In genomic region chrX:132614297-132614696, GRCh38 we compare ENCODE assay signal across 11 cellular contexts.
DNase-seq lines count a peak whose midpoint lies in the region; ATAC-seq and TF ChIP-seq lines count a peak whose summit lies in the region.
"Had no signal": no experiment of that assay in that cellular context is flagged by ENCODE, and none has a peak within 500 bp of the region (broad histone marks: within the 10 kb centered on the region; RNA-seq: fewer than 3 reads in every experiment).

No MANE protein-coding gene starts in this region.

- peak; percentile 60 to 75 for TF ChIP-seq RAD21 in liver (IDR thresholded peaks at IDR 0.05)

- peaks cover 0 to 2% of the 10 kb centered on the region in 2 donors for H3K4me1 Mint-ChIP-seq in stimulated activated naive B cell treated with anti-CD40 and anti-IgM and Interleukin-4, amounts not matched to agents 10 μg/mL and 1 μg/mL and 100 μg/mL, for 72 hours
- H3K4me1 Mint-ChIP-seq in activated T-helper 2 cell treated with anti-CD3 and anti-CD28 coated beads, Interferon-gamma antibody, Interleukin-2, Interleukin-4, amounts not matched to agents 10 μg/mL and 5 μg/mL and 100 μg/mL, durations not matched to agents 14 hours and 24 hours and 36 hours (ENCODE audit: low read depth) = no peaks in the 10 kb centered on the region

- H3K4me3 ChIP-seq in HFF-Myc (replicated peaks; ENCODE audit: low read depth, low read length) = no peak overlapping the region
- no peak overlapping the region for H3K4me3 ChIP-seq in liver (ENCODE audit: low read depth in 1 of 3, low read length in 3 of 3)
- no peak overlapping the region for H3K4me3 ChIP-seq in spleen
- H3K4me3 ChIP-seq: lower lobe of right lung had no signal

- peak; percentile 51 for DNase-seq in ELF-1 (ENCODE audit: low read depth, low spot score)
- no peak for DNase-seq in HFF-Myc (ENCODE audit: extremely low read depth, low read depth)
- DNase-seq in spleen = no peak
- DNase-seq in stimulated activated naive B cell treated with anti-CD40 and anti-IgM and Interleukin-4, amounts not matched to agents 10 μg/mL and 1 μg/mL and 100 μg/mL, for 72 hours = no peak
- DNase-seq in activated T-helper 2 cell treated with anti-CD3 and anti-CD28 coated beads, Interferon-gamma antibody, Interleukin-2, Interleukin-4, amounts not matched to agents 10 μg/mL and 5 μg/mL and 100 μg/mL, durations not matched to agents 14 hours and 24 hours and 36 hours (ENCODE audit: low spot score) = no peak
- DNase-seq: activated gamma-delta T cell, lower lobe of right lung, T-helper 9 cell had no signal

- WGBS in liver = 84% methylated on average over 6 of the region's 6 CpGs
- 73 to 95% (median 82%) methylated on average over 5 to 6 of the region's 6 CpGs for WGBS in spleen, 5 donors

- H3K4me1 ChIP-seq in liver (ENCODE audit: control insufficient read depth in 4 of 4, insufficient read depth in 4 of 4, low read length in 3 of 4) (peaks cover 0 to 2% (median 0%) of the 10 kb centered on the region in 4 donors), spleen (no peaks in the 10 kb centered on the region)
- H3K4me1 ChIP-seq: lower lobe of right lung had no signal

- no peak overlapping the region for H3K27ac Mint-ChIP-seq in stimulated activated naive B cell treated with anti-CD40 and anti-IgM and Interleukin-4, amounts not matched to agents 10 μg/mL and 1 μg/mL and 100 μg/mL, for 72 hours
- no peak overlapping the region for H3K27ac Mint-ChIP-seq in activated T-helper 2 cell treated with anti-CD3 and anti-CD28 coated beads, Interferon-gamma antibody, Interleukin-2, Interleukin-4, amounts not matched to agents 10 μg/mL and 5 μg/mL and 100 μg/mL, durations not matched to agents 14 hours and 24 hours and 36 hours

- no peak for TF ChIP-seq POLR2A in spleen (IDR thresholded peaks at IDR 0.05)

- no peaks in the 10 kb centered on the region for H3K36me3 ChIP-seq in liver (ENCODE audit: control insufficient read depth in 4 of 4, insufficient read depth in 3 of 4, low read depth in 1 of 4, low read length in 3 of 4)
- no peaks in the 10 kb centered on the region for H3K36me3 ChIP-seq in spleen
- H3K36me3 ChIP-seq: lower lobe of right lung had no signal

- peaks cover 0 to 8% of the 10 kb centered on the region in 2 donors for H3K27me3 Mint-ChIP-seq in stimulated activated naive B cell treated with anti-CD40 and anti-IgM and Interleukin-4, amounts not matched to agents 10 μg/mL and 1 μg/mL and 100 μg/mL, for 72 hours
- H3K27me3 Mint-ChIP-seq in activated T-helper 2 cell treated with anti-CD3 and anti-CD28 coated beads, Interferon-gamma antibody, Interleukin-2, Interleukin-4, amounts not matched to agents 10 μg/mL and 5 μg/mL and 100 μg/mL, durations not matched to agents 14 hours and 24 hours and 36 hours (ENCODE audit: low read depth) = peaks cover 4% of the 10 kb centered on the region

- H3K27ac ChIP-seq in VCaP = no peak overlapping the region
- no peak overlapping the region for H3K27ac ChIP-seq in liver (ENCODE audit: low read depth in 1 of 2, low read length in 2 of 2)
- no peak overlapping the region for H3K27ac ChIP-seq in spleen
- H3K27ac ChIP-seq: lower lobe of right lung had no signal

- H3K36me3 Mint-ChIP-seq in stimulated activated naive B cell treated with anti-CD40 and anti-IgM and Interleukin-4, amounts not matched to agents 10 μg/mL and 1 μg/mL and 100 μg/mL, for 72 hours = no peaks in the 10 kb centered on the region
- no peaks in the 10 kb centered on the region for H3K36me3 Mint-ChIP-seq in activated T-helper 2 cell treated with anti-CD3 and anti-CD28 coated beads, Interferon-gamma antibody, Interleukin-2, Interleukin-4, amounts not matched to agents 10 μg/mL and 5 μg/mL and 100 μg/mL, durations not matched to agents 14 hours and 24 hours and 36 hours (ENCODE audit: low read depth)

- no peak overlapping the region for H3K9ac ChIP-seq in liver (ENCODE audit: low read depth in 1 of 2, low read length in 2 of 2)

- H3K4me3 Mint-ChIP-seq in stimulated activated naive B cell treated with anti-CD40 and anti-IgM and Interleukin-4, amounts not matched to agents 10 μg/mL and 1 μg/mL and 100 μg/mL, for 72 hours = no peak overlapping the region
- no peak overlapping the region for H3K4me3 Mint-ChIP-seq in activated T-helper 2 cell treated with anti-CD3 and anti-CD28 coated beads, Interferon-gamma antibody, Interleukin-2, Interleukin-4, amounts not matched to agents 10 μg/mL and 5 μg/mL and 100 μg/mL, durations not matched to agents 14 hours and 24 hours and 36 hours (ENCODE audit: low read depth)

- peak; percentile 40 for TF ChIP-seq CTCF in HFF-Myc (IDR thresholded peaks at IDR 0.05; ENCODE audit: low read depth, low read length, missing control alignments)
- peak; percentile 65 for TF ChIP-seq CTCF in VCaP (conservative IDR thresholded peaks at IDR 0.05)
- TF ChIP-seq CTCF in liver (IDR thresholded peaks at IDR 0.05; ENCODE audit: low read depth, low read length, missing input control) = peak; percentile 28
- no peak for TF ChIP-seq CTCF in spleen (IDR thresholded peaks at IDR 0.05 in 8 of 11, conservative IDR thresholded peaks at IDR 0.05 in 3 of 11)

- no peak for ATAC-seq in stimulated activated naive B cell treated with anti-CD40 and anti-IgM and Interleukin-4, amounts not matched to agents 10 μg/mL and 1 μg/mL and 100 μg/mL, for 72 hours (replicated peaks)
- no peak for ATAC-seq in GM18873 (IDR thresholded peaks at IDR 0.05; ENCODE audit: low FRiP score, unreplicated experiment)
- ATAC-seq: lower lobe of right lung had no signal

- no peaks in the 10 kb centered on the region for H3K9me3 ChIP-seq in liver (ENCODE audit: control insufficient read depth in 4 of 4, low read length in 3 of 4)
- H3K9me3 ChIP-seq in spleen = no peaks in the 10 kb centered on the region
- H3K9me3 ChIP-seq: lower lobe of right lung had no signal

- H3K27me3 ChIP-seq in liver (ENCODE audit: control insufficient read depth in 4 of 4, insufficient read depth in 4 of 4, low read length in 3 of 4) (peaks cover 0 to 3% (median 0%) of the 10 kb centered on the region in 4 donors), spleen (replicated peaks in 1 of 7) (peaks cover 0 to 3% (median 0%) of the 10 kb centered on the region in 7 donors)

- no peaks in the 10 kb centered on the region for H3K9me3 Mint-ChIP-seq in stimulated activated naive B cell treated with anti-CD40 and anti-IgM and Interleukin-4, amounts not matched to agents 10 μg/mL and 1 μg/mL and 100 μg/mL, for 72 hours
- H3K9me3 Mint-ChIP-seq in activated T-helper 2 cell treated with anti-CD3 and anti-CD28 coated beads, Interferon-gamma antibody, Interleukin-2, Interleukin-4, amounts not matched to agents 10 μg/mL and 5 μg/mL and 100 μg/mL, durations not matched to agents 14 hours and 24 hours and 36 hours = no peaks in the 10 kb centered on the region

- intact Hi-C loops in spleen (cut with DNase I; ENCODE audit: low total_unique reads) = loop anchor here (10.0 kb wide), 1 partner anchor 519 kb away; no protein-coding TSS in a partner anchor
- intact Hi-C loops in activated T-helper 2 cell treated with anti-CD3 and anti-CD28 coated beads, Interferon-gamma antibody, Interleukin-2, Interleukin-4, amounts not matched to agents 10 μg/mL and 5 μg/mL and 100 μg/mL, durations not matched to agents 14 hours and 24 hours and 36 hours (cut with micrococcal nuclease) = loop anchor here (2.0 to 10.0 kb wide), 2 partner anchors 129 to 321 kb away; partner anchors contain the start of gene MBNL3

TF ChIP-seq in liver, 16 proteins besides CTCF, POLR2A, EP300 and RAD21 (continues in another document):
- no peak for TF ChIP-seq YY1 (IDR thresholded peaks at IDR 0.05)
- TF ChIP-seq EGR1 (IDR thresholded peaks at IDR 0.05; ENCODE audit: low read depth in 2 of 2) = no peak
- TF ChIP-seq FOXA2 (IDR thresholded peaks at IDR 0.05) = no peak
- no peak for TF ChIP-seq FOXA1 (IDR thresholded peaks at IDR 0.05)
- TF ChIP-seq JUND (IDR thresholded peaks at IDR 0.05) = no peak
- no peak for TF ChIP-seq ATF3 (IDR thresholded peaks at IDR 0.05)
- TF ChIP-seq TAF1 (conservative IDR thresholded peaks at IDR 0.05) = no peak
- TF ChIP-seq GABPA (IDR thresholded peaks at IDR 0.05 in 1 of 2, conservative IDR thresholded peaks at IDR 0.05 in 1 of 2) = no peak
- no peak for TF ChIP-seq SP1 (IDR thresholded peaks at IDR 0.05)
- TF ChIP-seq HNF4A (conservative IDR thresholded peaks at IDR 0.05) = no peak
- TF ChIP-seq MAX (IDR thresholded peaks at IDR 0.05) = no peak
- TF ChIP-seq REST (IDR thresholded peaks at IDR 0.05) = no peak
- TF ChIP-seq NR2F2 (IDR thresholded peaks at IDR 0.05) = no peak

Comparison
In these comparisons a context has a peak if more than half of its experiments do, and no peak if none do; other contexts are left out.
1. CTCF ChIP-seq: peak in HFF-Myc (single experiment), VCaP (single experiment) and liver (single experiment); none in spleen (0 of 11).